Comparison of ENCODE assay signal across 22 cellular contexts in the genomic region with DNA sequence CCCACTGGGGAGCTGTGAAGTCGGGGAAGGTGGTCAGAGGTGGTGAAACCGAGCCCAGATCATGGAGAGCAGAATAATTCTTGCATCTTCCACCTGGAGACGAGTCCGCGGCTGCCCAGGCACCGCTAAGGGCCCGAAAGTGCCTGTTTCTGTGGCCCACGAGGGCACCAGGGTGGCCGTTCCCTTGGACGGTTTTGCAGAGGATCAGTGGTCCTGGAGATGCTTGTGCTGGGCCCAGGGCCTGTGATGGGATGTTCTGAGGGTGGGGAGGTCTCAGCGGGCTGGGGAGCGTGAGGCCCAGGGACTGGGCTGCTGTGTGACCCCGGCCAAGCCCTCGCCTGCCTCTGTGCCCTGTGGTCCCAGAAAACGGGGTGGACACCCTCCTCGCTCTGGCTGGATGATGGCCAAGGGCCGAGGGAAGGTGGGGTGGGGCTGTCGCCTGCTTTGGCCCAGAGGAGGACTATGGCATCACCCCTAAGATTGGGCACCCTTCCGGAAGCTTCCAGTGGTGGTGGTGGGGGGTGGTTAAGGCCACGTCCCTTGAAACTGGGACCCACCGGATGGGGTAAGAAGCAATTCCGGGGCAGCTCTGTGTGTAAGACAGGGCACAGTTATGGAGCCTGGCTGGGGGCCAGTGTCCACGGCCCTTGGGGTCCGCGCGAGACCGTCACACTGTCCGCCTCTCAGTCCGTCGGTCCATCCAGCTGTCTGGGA. TPM values are rescaled to one million over a fixed set of nuclear protein-coding genes. Genes with fewer than 3 reads are reported as not detected.
DNase-seq lines count a peak whose midpoint lies in the region; ATAC-seq and TF ChIP-seq lines count a peak whose summit lies in the region.
"Had no signal": no experiment of that assay in that cellular context is flagged by ENCODE, and none has a peak within 500 bp of the region (broad histone marks: within the 10 kb centered on the region; RNA-seq: fewer than 3 reads in every experiment).

No MANE protein-coding gene starts in this region.

- DNase-seq in Right ventricle myocardium superior = peak; percentile 23
- DNase-seq in left ventricle myocardium superior = no peak
- no peak for DNase-seq in aorta
- DNase-seq in naive thymus-derived CD4-positive, alpha-beta T cell = no peak
- DNase-seq: 8988T; ACHN; AML-193; BE2C; CD4-positive, alpha-beta T cell; CD8-positive, alpha-beta memory T cell; DMS 273 treated with DMSO at 0.1 percent for 48 hours; DMS79; EL; GDM1 had no signal

- peaks cover 5% of the 10 kb centered on the region for H3K36me3 Mint-ChIP-seq in stimulated activated memory B cell treated with anti-CD40 and anti-IgM and Interleukin-4, amounts not matched to agents 10 μg/mL and 1 μg/mL and 100 μg/mL, for 72 hours
- H3K36me3 Mint-ChIP-seq in naive thymus-derived CD4-positive, alpha-beta T cell = no peaks in the 10 kb centered on the region
- H3K36me3 Mint-ChIP-seq: CD14-positive monocyte; CD8-positive, alpha-beta memory T cell had no signal

- H3K9me3 Mint-ChIP-seq in stimulated activated memory B cell treated with anti-CD40 and anti-IgM and Interleukin-4, amounts not matched to agents 10 μg/mL and 1 μg/mL and 100 μg/mL, for 72 hours = peaks cover 6% of the 10 kb centered on the region
- H3K9me3 Mint-ChIP-seq in naive thymus-derived CD4-positive, alpha-beta T cell = peaks cover 0 to 5% (median 0%) of the 10 kb centered on the region in 11 donors
- H3K9me3 Mint-ChIP-seq: CD14-positive monocyte; CD4-positive, alpha-beta T cell; CD8-positive, alpha-beta memory T cell had no signal

- ATAC-seq in Right ventricle myocardium superior (ENCODE audit: poor library complexity) (no peak), left ventricle myocardium superior (no peak), esophagus mucosa (peak; percentile 16), aorta (ENCODE audit: low FRiP score) (no peak), HG03520 (IDR thresholded peaks at IDR 0.05; ENCODE audit: unreplicated experiment) (no peak)
- ATAC-seq in stimulated activated memory B cell treated with anti-CD40 and anti-IgM and Interleukin-4, amounts not matched to agents 10 μg/mL and 1 μg/mL and 100 μg/mL, for 72 hours = peak; percentile 24
- ATAC-seq in naive thymus-derived CD4-positive, alpha-beta T cell = no peak

- WGBS in aorta, 2 donors = 81 to 82% methylated on average over 30 of the region's 30 CpGs

- no peak overlapping the region for H3K27ac ChIP-seq in HEK293 (ENCODE audit: extremely low read depth, low read depth, low read length)
- no peak overlapping the region for H3K27ac ChIP-seq in aorta (ENCODE audit: low read depth in 1 of 2, low read length in 2 of 2)
- H3K27ac ChIP-seq in naive thymus-derived CD4-positive, alpha-beta T cell (ENCODE audit: low read depth, low read length) = no peak overlapping the region
- H3K27ac ChIP-seq: A549; BLaER1 treated with 17β-estradiol and CSF1 and Interleukin-3, amounts not matched to agents 10 nM and 100 nM had no signal

- H3K27me3 ChIP-seq in aorta (ENCODE audit: control insufficient read depth in 1 of 2, insufficient read depth in 2 of 2, low read length in 1 of 2) = no peaks in the 10 kb centered on the region
- no peaks in the 10 kb centered on the region for H3K27me3 ChIP-seq in naive thymus-derived CD4-positive, alpha-beta T cell (ENCODE audit: control insufficient read depth in 2 of 2, insufficient read depth in 2 of 2, low read length in 2 of 2)

- H3K4me1 ChIP-seq in HEK293 (ENCODE audit: control insufficient read depth, insufficient read depth, low read length) (no peaks in the 10 kb centered on the region), aorta (ENCODE audit: control insufficient read depth in 1 of 2, insufficient read depth in 2 of 2, low read length in 2 of 2) (no peaks in the 10 kb centered on the region)
- H3K4me1 ChIP-seq in naive thymus-derived CD4-positive, alpha-beta T cell (ENCODE audit: control insufficient read depth in 2 of 2, insufficient read depth in 2 of 2, low read length in 2 of 2) = no peaks in the 10 kb centered on the region
- H3K4me1 ChIP-seq: A549, BE2C, HAP-1 had no signal

- no peak for TF ChIP-seq CTCF in HEK293 (tag by site-specific recombination; IDR thresholded peaks at IDR 0.05)

- peaks cover 64% of the 10 kb centered on the region for H3K27me3 Mint-ChIP-seq in stimulated activated memory B cell treated with anti-CD40 and anti-IgM and Interleukin-4, amounts not matched to agents 10 μg/mL and 1 μg/mL and 100 μg/mL, for 72 hours
- H3K27me3 Mint-ChIP-seq in naive thymus-derived CD4-positive, alpha-beta T cell = peaks cover 7 to 45% (median 31%) of the 10 kb centered on the region in 5 donors

- POLR2A ChIA-PET in HEK293 (lab: Yijun Ruan, JAX) = no interaction called here
- POLR2A ChIA-PET in naive thymus-derived CD4-positive, alpha-beta T cell (lab: Charles Lee) = no interaction called here

- H3K4me3 ChIP-seq in HEK293 (ENCODE audit: low read depth, low read length) = no peak overlapping the region
- H3K4me3 ChIP-seq in aorta (ENCODE audit: low read length in 2 of 2) = no peak overlapping the region
- H3K4me3 ChIP-seq in naive thymus-derived CD4-positive, alpha-beta T cell (ENCODE audit: low read length) = no peak overlapping the region
- H3K4me3 ChIP-seq: A549; BLaER1 treated with 17β-estradiol and CSF1 and Interleukin-3, amounts not matched to agents 10 nM and 100 nM; HAP-1 had no signal

- CTCF ChIA-PET in HEK293 (lab: Yijun Ruan, JAX) = interaction anchor here (0.7 to 1.7 kb wide), 4 partner anchors 10 to 170 kb away, joined by 4 to 5 read pairs (median 4); no protein-coding TSS in a partner anchor
- CTCF ChIA-PET in naive thymus-derived CD4-positive, alpha-beta T cell (lab: Charles Lee) = no interaction called here

- H3K4me1 Mint-ChIP-seq in stimulated activated memory B cell treated with anti-CD40 and anti-IgM and Interleukin-4, amounts not matched to agents 10 μg/mL and 1 μg/mL and 100 μg/mL, for 72 hours = peaks cover 6% of the 10 kb centered on the region
- H3K4me1 Mint-ChIP-seq in naive thymus-derived CD4-positive, alpha-beta T cell = peaks cover 0 to 3% (median 0%) of the 10 kb centered on the region in 7 donors
- H3K4me1 Mint-ChIP-seq: CD14-positive monocyte; CD8-positive, alpha-beta memory T cell had no signal

- no peak overlapping the region for H3K4me3 Mint-ChIP-seq in stimulated activated memory B cell treated with anti-CD40 and anti-IgM and Interleukin-4, amounts not matched to agents 10 μg/mL and 1 μg/mL and 100 μg/mL, for 72 hours
- H3K4me3 Mint-ChIP-seq in naive thymus-derived CD4-positive, alpha-beta T cell = no peak overlapping the region
- H3K4me3 Mint-ChIP-seq: CD14-positive monocyte; CD4-positive, alpha-beta T cell; CD8-positive, alpha-beta memory T cell had no signal

- no peaks in the 10 kb centered on the region for H3K9me3 ChIP-seq in HEK293 (ENCODE audit: control insufficient read depth, insufficient read depth, low read depth, low read length)
- H3K9me3 ChIP-seq in aorta (ENCODE audit: control insufficient read depth, low read length) = no peaks in the 10 kb centered on the region
- no peaks in the 10 kb centered on the region for H3K9me3 ChIP-seq in naive thymus-derived CD4-positive, alpha-beta T cell (ENCODE audit: control insufficient read depth in 2 of 3, low read length in 3 of 3)
- H3K9me3 ChIP-seq: A549; BE2C; BLaER1 treated with 17β-estradiol and CSF1 and Interleukin-3, amounts not matched to agents 10 nM and 100 nM; HAP-1 had no signal

- H3K27ac Mint-ChIP-seq in stimulated activated memory B cell treated with anti-CD40 and anti-IgM and Interleukin-4, amounts not matched to agents 10 μg/mL and 1 μg/mL and 100 μg/mL, for 72 hours = no peak overlapping the region
- no peak overlapping the region for H3K27ac Mint-ChIP-seq in naive thymus-derived CD4-positive, alpha-beta T cell
- H3K27ac Mint-ChIP-seq: CD14-positive monocyte; CD4-positive, alpha-beta T cell had no signal

- H3K36me3 ChIP-seq in HEK293 (ENCODE audit: control insufficient read depth in 2 of 2, insufficient read depth in 1 of 2, low read length in 2 of 2) (no peaks in the 10 kb centered on the region), aorta (ENCODE audit: control insufficient read depth in 1 of 2, insufficient read depth in 2 of 2, low read length in 1 of 2) (no peaks in the 10 kb centered on the region)
- no peaks in the 10 kb centered on the region for H3K36me3 ChIP-seq in naive thymus-derived CD4-positive, alpha-beta T cell (ENCODE audit: control insufficient read depth in 2 of 3, insufficient read depth in 3 of 3, low read length in 3 of 3)
- H3K36me3 ChIP-seq: BE2C; BLaER1 treated with 17β-estradiol and CSF1 and Interleukin-3, amounts not matched to agents 10 nM and 100 nM; HAP-1 had no signal

- intact Hi-C loops in Right ventricle myocardium superior (cut with DNase I) = no loop called here
- intact Hi-C loops in left ventricle myocardium superior (cut with micrococcal nuclease) = no loop called here
- intact Hi-C loops in aorta (cut with DNase I) = no loop called here
- intact Hi-C loops in naive thymus-derived CD4-positive, alpha-beta T cell (cut with micrococcal nuclease) = no loop called here

TF ChIP-seq in HEK293, 187 proteins besides CTCF, POLR2A, EP300 and RAD21:
- TF ChIP-seq GLI4 (tag by site-specific recombination; IDR thresholded peaks at IDR 0.05) (no peak), MZF1 (tag by site-specific recombination; IDR thresholded peaks at IDR 0.05; ENCODE audit: borderline replicate concordance) (no peak), ZBTB8A (tag by site-specific recombination; IDR thresholded peaks at IDR 0.05) (peak; percentile 48; the same call in 1 of the 2 replicates), KLF1 (tag by site-specific recombination; IDR thresholded peaks at IDR 0.05) (no peak), ZNF335 (tag by site-specific recombination; conservative IDR thresholded peaks at IDR 0.05) (no peak), ZFP37 (tag by site-specific recombination; IDR thresholded peaks at IDR 0.05) (no peak), ZNF311 (tag by site-specific recombination; IDR thresholded peaks at IDR 0.05; ENCODE audit: borderline replicate concordance) (no peak)
- TF ChIP-seq, protein P1, sequence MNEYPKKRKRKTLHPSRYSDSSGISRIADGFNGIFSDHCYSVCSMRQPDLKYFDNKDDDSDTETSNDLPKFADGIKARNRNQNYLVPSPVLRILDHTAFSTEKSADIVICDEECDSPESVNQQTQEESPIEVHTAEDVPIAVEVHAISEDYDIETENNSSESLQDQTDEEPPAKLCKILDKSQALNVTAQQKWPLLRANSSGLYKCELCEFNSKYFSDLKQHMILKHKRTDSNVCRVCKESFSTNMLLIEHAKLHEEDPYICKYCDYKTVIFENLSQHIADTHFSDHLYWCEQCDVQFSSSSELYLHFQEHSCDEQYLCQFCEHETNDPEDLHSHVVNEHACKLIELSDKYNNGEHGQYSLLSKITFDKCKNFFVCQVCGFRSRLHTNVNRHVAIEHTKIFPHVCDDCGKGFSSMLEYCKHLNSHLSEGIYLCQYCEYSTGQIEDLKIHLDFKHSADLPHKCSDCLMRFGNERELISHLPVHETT (tag by site-specific recombination; IDR thresholded peaks at IDR 0.05) = no peak

RNA-seq across cellular contexts. Expression of a gene that starts 51.3 kb away (rescaled TPM):
- total RNA-seq in Right ventricle myocardium superior (153 TPM), left ventricle myocardium superior (178 TPM), esophagus mucosa (68.2 TPM), aorta (100 to 1,000 TPM; 175 to 188 TPM)
- polyA plus RNA-seq in aorta = 10 to 100 TPM; 37.5 to 37.7 TPM
- total RNA-seq in naive thymus-derived CD4-positive, alpha-beta T cell = 10 to 100 TPM; 15.0 to 35.2 (median 33.1) TPM
- polyA plus RNA-seq in naive thymus-derived CD4-positive, alpha-beta T cell = 10 to 100 TPM; 12.2 to 24.6 TPM

Comparison
In these comparisons a context has a peak if more than half of its experiments do, and no peak if none do; other contexts are left out.
1. ATAC-seq: peak in esophagus mucosa (single experiment) and stimulated activated memory B cell treated with anti-CD40 and anti-IgM and Interleukin-4, amounts not matched to agents 10 μg/mL and 1 μg/mL and 100 μg/mL, for 72 hours (single experiment); none in Right ventricle myocardium superior (single experiment), left ventricle myocardium superior (single experiment), aorta (single experiment), naive thymus-derived CD4-positive, alpha-beta T cell (single experiment) and HG03520 (single experiment).